In genomic region chrX:70274029-70274428, GRCh38 we compare ENCODE assay signal across 19 cellular contexts. TPM values are rescaled to one million over a fixed set of nuclear protein-coding genes. Genes with fewer than 3 reads are reported as not detected.
"Had no signal": no experiment of that assay in that cellular context is flagged by ENCODE, and none has a peak within 500 bp of the region (broad histone marks: within the 10 kb centered on the region; RNA-seq: fewer than 3 reads in every experiment).

No MANE protein-coding gene starts in this region.

RNA-seq across cellular contexts. Expression of gene ARR3, which starts 5.9 kb away (rescaled TPM):
- total RNA-seq: dermis blood vessel endothelial cell; dorsolateral prefrontal cortex; esophagus mucosa; esophagus squamous epithelium; gastrocnemius medialis; glomerular endothelial cell; heart right ventricle; kidney epithelial cell; left cardiac atrium; left lung; left ventricle myocardium superior; lower lobe of right lung; lung microvascular endothelial cell; mesenteric fat pad; mesothelial cell of epicardium; myocyte; naive thymus-derived CD8-positive, alpha-beta T cell had no signal
- polyA plus RNA-seq: heart right ventricle; keratinocyte; naive thymus-derived CD8-positive, alpha-beta T cell had no signal

RNA-seq across cellular contexts. Expression of gene RAB41, which starts 7.9 kb away (rescaled TPM):
- total RNA-seq: dermis blood vessel endothelial cell; dorsolateral prefrontal cortex; esophagus mucosa; esophagus squamous epithelium; gastrocnemius medialis; glomerular endothelial cell; heart right ventricle; kidney epithelial cell; left cardiac atrium; left lung; left ventricle myocardium superior; lower leg skin; lower lobe of right lung; lung microvascular endothelial cell; mesenteric fat pad; mesothelial cell of epicardium; myocyte; naive thymus-derived CD8-positive, alpha-beta T cell had no signal
- polyA plus RNA-seq: heart right ventricle; keratinocyte; naive thymus-derived CD8-positive, alpha-beta T cell had no signal

RNA-seq across cellular contexts. Expression of gene P2RY4, which starts 14.0 kb away (rescaled TPM):
- total RNA-seq: dermis blood vessel endothelial cell, gastrocnemius medialis, kidney epithelial cell, left ventricle myocardium superior, lung microvascular endothelial cell, myocyte had no signal
- polyA plus RNA-seq: keratinocyte; naive thymus-derived CD8-positive, alpha-beta T cell had no signal

RNA-seq across cellular contexts. Expression of gene KIF4A, which starts 15.9 kb away (rescaled TPM):
- polyA plus RNA-seq: naive thymus-derived CD8-positive, alpha-beta T cell had no signal
